ENCODE assay signal across 2 cellular contexts in the genomic region with DNA sequence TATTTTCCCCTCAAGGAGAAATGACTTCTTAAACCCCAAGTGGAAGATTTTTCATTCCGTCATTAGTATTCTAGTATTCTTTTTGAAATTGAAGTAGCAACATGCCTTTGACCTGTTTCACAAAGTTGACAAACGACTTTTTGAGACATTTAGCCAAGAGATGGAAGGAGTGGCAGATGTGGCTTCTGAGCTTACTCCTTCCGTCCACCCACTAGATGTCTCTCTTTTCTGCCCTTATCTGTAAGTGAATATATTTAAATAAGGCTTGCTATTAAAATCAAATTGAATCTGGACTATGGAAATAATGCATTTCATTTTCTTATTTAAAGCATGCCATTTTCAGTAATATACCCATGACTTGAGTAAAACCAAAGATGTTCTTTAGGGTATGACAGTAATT.
TF ChIP-seq lines count a peak whose summit lies in the region.

No MANE protein-coding gene starts in this region.

TF ChIP-seq in GM23338, 12 proteins besides CTCF, POLR2A, EP300 and RAD21 (continued from another document and continues in another):
- TF ChIP-seq, protein P1, sequence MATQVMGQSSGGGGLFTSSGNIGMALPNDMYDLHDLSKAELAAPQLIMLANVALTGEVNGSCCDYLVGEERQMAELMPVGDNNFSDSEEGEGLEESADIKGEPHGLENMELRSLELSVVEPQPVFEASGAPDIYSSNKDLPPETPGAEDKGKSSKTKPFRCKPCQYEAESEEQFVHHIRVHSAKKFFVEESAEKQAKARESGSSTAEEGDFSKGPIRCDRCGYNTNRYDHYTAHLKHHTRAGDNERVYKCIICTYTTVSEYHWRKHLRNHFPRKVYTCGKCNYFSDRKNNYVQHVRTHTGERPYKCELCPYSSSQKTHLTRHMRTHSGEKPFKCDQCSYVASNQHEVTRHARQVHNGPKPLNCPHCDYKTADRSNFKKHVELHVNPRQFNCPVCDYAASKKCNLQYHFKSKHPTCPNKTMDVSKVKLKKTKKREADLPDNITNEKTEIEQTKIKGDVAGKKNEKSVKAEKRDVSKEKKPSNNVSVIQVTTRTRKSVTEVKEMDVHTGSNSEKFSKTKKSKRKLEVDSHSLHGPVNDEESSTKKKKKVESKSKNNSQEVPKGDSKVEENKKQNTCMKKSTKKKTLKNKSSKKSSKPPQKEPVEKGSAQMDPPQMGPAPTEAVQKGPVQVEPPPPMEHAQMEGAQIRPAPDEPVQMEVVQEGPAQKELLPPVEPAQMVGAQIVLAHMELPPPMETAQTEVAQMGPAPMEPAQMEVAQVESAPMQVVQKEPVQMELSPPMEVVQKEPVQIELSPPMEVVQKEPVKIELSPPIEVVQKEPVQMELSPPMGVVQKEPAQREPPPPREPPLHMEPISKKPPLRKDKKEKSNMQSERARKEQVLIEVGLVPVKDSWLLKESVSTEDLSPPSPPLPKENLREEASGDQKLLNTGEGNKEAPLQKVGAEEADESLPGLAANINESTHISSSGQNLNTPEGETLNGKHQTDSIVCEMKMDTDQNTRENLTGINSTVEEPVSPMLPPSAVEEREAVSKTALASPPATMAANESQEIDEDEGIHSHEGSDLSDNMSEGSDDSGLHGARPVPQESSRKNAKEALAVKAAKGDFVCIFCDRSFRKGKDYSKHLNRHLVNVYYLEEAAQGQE (IDR thresholded peaks at IDR 0.05; ENCODE audit: unreplicated experiment): no peak
- TF ChIP-seq ETS1 (IDR thresholded peaks at IDR 0.05): no peak
- no peak for TF ChIP-seq JUNB (IDR thresholded peaks at IDR 0.05; ENCODE audit: unreplicated experiment)
- no peak for TF ChIP-seq CREB1 (CRISPR knock-in tag; IDR thresholded peaks at IDR 0.05; ENCODE audit: low read depth)
- TF ChIP-seq EZH2phosphoT487 (IDR thresholded peaks at IDR 0.05; ENCODE audit: unreplicated experiment): no peak
- no peak for TF ChIP-seq ZNF462 (CRISPR knock-in tag; IDR thresholded peaks at IDR 0.05)
- no peak for TF ChIP-seq POLR2AphosphoS5 (IDR thresholded peaks at IDR 0.05; ENCODE audit: low read depth)
- no peak for TF ChIP-seq ZNF331 (CRISPR knock-in tag; IDR thresholded peaks at IDR 0.05; ENCODE audit: low read depth)
- no peak for TF ChIP-seq NANOG (IDR thresholded peaks at IDR 0.05; ENCODE audit: borderline replicate concordance)
- no peak for TF ChIP-seq EZH2 (IDR thresholded peaks at IDR 0.05; ENCODE audit: low read depth, unreplicated experiment)

TF ChIP-seq in GM12878, 131 proteins besides CTCF, POLR2A, EP300 and RAD21:
- TF ChIP-seq, protein P2, sequence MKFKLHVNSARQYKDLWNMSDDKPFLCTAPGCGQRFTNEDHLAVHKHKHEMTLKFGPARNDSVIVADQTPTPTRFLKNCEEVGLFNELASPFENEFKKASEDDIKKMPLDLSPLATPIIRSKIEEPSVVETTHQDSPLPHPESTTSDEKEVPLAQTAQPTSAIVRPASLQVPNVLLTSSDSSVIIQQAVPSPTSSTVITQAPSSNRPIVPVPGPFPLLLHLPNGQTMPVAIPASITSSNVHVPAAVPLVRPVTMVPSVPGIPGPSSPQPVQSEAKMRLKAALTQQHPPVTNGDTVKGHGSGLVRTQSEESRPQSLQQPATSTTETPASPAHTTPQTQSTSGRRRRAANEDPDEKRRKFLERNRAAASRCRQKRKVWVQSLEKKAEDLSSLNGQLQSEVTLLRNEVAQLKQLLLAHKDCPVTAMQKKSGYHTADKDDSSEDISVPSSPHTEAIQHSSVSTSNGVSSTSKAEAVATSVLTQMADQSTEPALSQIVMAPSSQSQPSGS (IDR thresholded peaks at IDR 0.05; ENCODE audit: low read length): peak; percentile 21; the same call in 1 of the 2 replicates
- TF ChIP-seq PML (IDR thresholded peaks at IDR 0.05; ENCODE audit: low read length) (peak; percentile 29; the same call in 1 of the 2 replicates), ZSCAN29 (IDR thresholded peaks at IDR 0.05) (no peak)
